Comparison of ENCODE assay signal across 17 cellular contexts in the genomic region with DNA sequence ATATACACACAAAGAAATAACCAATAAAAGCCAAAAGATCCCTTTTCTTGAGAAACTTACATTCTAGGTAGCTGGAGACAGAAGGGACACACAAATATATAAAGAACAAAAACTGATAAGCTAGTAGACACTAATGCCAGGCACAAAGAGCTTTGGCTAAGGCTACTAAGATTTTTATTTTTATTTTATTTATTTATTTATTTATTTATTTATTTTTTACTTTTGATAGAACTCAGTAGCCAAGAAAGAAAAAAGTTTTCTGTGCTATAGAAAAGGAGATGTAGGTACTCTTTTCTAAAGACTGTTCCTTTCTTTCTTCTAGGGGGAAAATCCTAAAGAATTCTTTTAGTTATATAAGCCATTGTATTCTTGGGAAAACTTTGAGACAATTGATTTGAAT. TPM values are rescaled to one million over a fixed set of nuclear protein-coding genes. Genes with fewer than 3 reads are reported as not detected.
A peak's percentile ranks its signal among the peaks of the same experiment; 100 is the strongest.
DNase-seq lines count a peak whose midpoint lies in the region; ATAC-seq and TF ChIP-seq lines count a peak whose summit lies in the region.
"Had no signal": no experiment of that assay in that cellular context is flagged by ENCODE, and none has a peak within 500 bp of the region (broad histone marks: within the 10 kb centered on the region; RNA-seq: fewer than 3 reads in every experiment).

No MANE protein-coding gene starts in this region.

- intact Hi-C loops in activated CD8-positive, alpha-beta T cell treated with anti-CD3 and anti-CD28 coated beads for 36 hours (cut with micrococcal nuclease), result no loop called here

- TF ChIP-seq CTCF in activated CD8-positive, alpha-beta T cell treated with anti-CD3 and anti-CD28 coated beads for 36 hours (IDR thresholded peaks at IDR 0.05), result no peak
- TF ChIP-seq CTCF in foreskin keratinocyte (conservative IDR thresholded peaks at IDR 0.05), result no peak

- H3K27me3 ChIP-seq in foreskin keratinocyte, result peaks cover 17% of the 10 kb centered on the region
- H3K27me3 ChIP-seq: BLaER1 had no signal

- H3K4me1 Mint-ChIP-seq in activated CD8-positive, alpha-beta T cell treated with anti-CD3 and anti-CD28 coated beads for 36 hours (ENCODE audit: low read depth), result peaks cover 77% of the 10 kb centered on the region
- peaks cover 71% of the 10 kb centered on the region for H3K4me1 Mint-ChIP-seq in activated CD8-positive, alpha-beta T cell treated with anti-CD3 and anti-CD28 coated beads, Interleukin-2, amount 10 ng/mL, durations not matched to agents 7 days and 5 days (ENCODE audit: low read depth)
- peaks cover 76% of the 10 kb centered on the region for H3K4me1 Mint-ChIP-seq in stimulated activated naive CD8-positive, alpha-beta T cell treated with anti-CD3 and anti-CD28 coated beads, Interleukin-15, Interleukin-2, amounts not matched to agents 100 ng/mL and 50 ng/mL, for 24 hours (ENCODE audit: low read depth)
- H3K4me1 Mint-ChIP-seq in stimulated activated naive CD8-positive, alpha-beta T cell treated with anti-CD3 and anti-CD28 coated beads, Interleukin-15, amount 100 ng/mL, for 72 hours, result peaks cover 74% of the 10 kb centered on the region
- peaks cover 68% of the 10 kb centered on the region for H3K4me1 Mint-ChIP-seq in central memory CD8-positive, alpha-beta T cell
- H3K4me1 Mint-ChIP-seq: GM23338, IgD-negative memory B cell had no signal

- no peaks in the 10 kb centered on the region for H3K27me3 Mint-ChIP-seq in activated CD8-positive, alpha-beta T cell treated with anti-CD3 and anti-CD28 coated beads for 36 hours
- no peaks in the 10 kb centered on the region for H3K27me3 Mint-ChIP-seq in activated CD8-positive, alpha-beta T cell treated with anti-CD3 and anti-CD28 coated beads, Interleukin-2, amount 10 ng/mL, durations not matched to agents 7 days and 5 days (ENCODE audit: low read depth)
- H3K27me3 Mint-ChIP-seq in stimulated activated naive CD8-positive, alpha-beta T cell treated with anti-CD3 and anti-CD28 coated beads, Interleukin-15, Interleukin-2, amounts not matched to agents 100 ng/mL and 50 ng/mL, for 24 hours, result no peaks in the 10 kb centered on the region
- no peaks in the 10 kb centered on the region for H3K27me3 Mint-ChIP-seq in stimulated activated naive CD8-positive, alpha-beta T cell treated with anti-CD3 and anti-CD28 coated beads, Interleukin-15, amount 100 ng/mL, for 72 hours
- H3K27me3 Mint-ChIP-seq in central memory CD8-positive, alpha-beta T cell, result no peaks in the 10 kb centered on the region
- H3K27me3 Mint-ChIP-seq: IgD-negative memory B cell had no signal

- DNase-seq in activated CD8-positive, alpha-beta T cell treated with anti-CD3 and anti-CD28 coated beads for 36 hours, result no peak
- no peak for DNase-seq in activated CD8-positive, alpha-beta T cell treated with anti-CD3 and anti-CD28 coated beads, Interleukin-2, amount 10 ng/mL, durations not matched to agents 7 days and 5 days
- DNase-seq in stimulated activated naive CD8-positive, alpha-beta T cell treated with anti-CD3 and anti-CD28 coated beads, Interleukin-15, amount 100 ng/mL, for 72 hours, result no peak
- DNase-seq in central memory CD8-positive, alpha-beta T cell (ENCODE audit: low spot score in 2 of 2), result no peak
- no peak for DNase-seq in foreskin keratinocyte
- DNase-seq: 8988T, AML-193, DMS153, DMS79 treated with DMSO at 0.1 percent for 48 hours, EL, H7 had no signal

- CTCF ChIA-PET in activated CD8-positive, alpha-beta T cell treated with anti-CD3 and anti-CD28 coated beads for 36 hours (lab: Charles Lee), result interaction anchor here (1.4 to 4.6 kb wide), 4 partner anchors 9 to 653 kb away, joined by 3 to 19 read pairs (median 6); no protein-coding TSS in a partner anchor
- CTCF ChIA-PET in activated CD8-positive, alpha-beta T cell treated with anti-CD3 and anti-CD28 coated beads, Interleukin-2, amount 10 ng/mL, durations not matched to agents 7 days and 5 days (lab: Charles Lee), result interaction anchor here (1.5 kb wide), 1 partner anchor 11 kb away, joined by 10 read pairs; no protein-coding TSS in a partner anchor

- POLR2A ChIA-PET in activated CD8-positive, alpha-beta T cell treated with anti-CD3 and anti-CD28 coated beads for 36 hours (lab: Charles Lee), result interaction anchor here (0.7 kb wide), 1 partner anchor 34 kb away, joined by 3 read pairs; the partner anchor contains the start of gene THEMIS
- POLR2A ChIA-PET in activated CD8-positive, alpha-beta T cell treated with anti-CD3 and anti-CD28 coated beads, Interleukin-2, amount 10 ng/mL, durations not matched to agents 7 days and 5 days (lab: Charles Lee), result no interaction called here

- peaks cover 2% of the 10 kb centered on the region for H3K9me3 Mint-ChIP-seq in activated CD8-positive, alpha-beta T cell treated with anti-CD3 and anti-CD28 coated beads for 36 hours
- H3K9me3 Mint-ChIP-seq in activated CD8-positive, alpha-beta T cell treated with anti-CD3 and anti-CD28 coated beads, Interleukin-2, amount 10 ng/mL, durations not matched to agents 7 days and 5 days (ENCODE audit: insufficient read depth), result no peaks in the 10 kb centered on the region
- H3K9me3 Mint-ChIP-seq in stimulated activated naive CD8-positive, alpha-beta T cell treated with anti-CD3 and anti-CD28 coated beads, Interleukin-15, Interleukin-2, amounts not matched to agents 100 ng/mL and 50 ng/mL, for 24 hours, result no peaks in the 10 kb centered on the region
- no peaks in the 10 kb centered on the region for H3K9me3 Mint-ChIP-seq in stimulated activated naive CD8-positive, alpha-beta T cell treated with anti-CD3 and anti-CD28 coated beads, Interleukin-15, amount 100 ng/mL, for 72 hours
- H3K9me3 Mint-ChIP-seq in central memory CD8-positive, alpha-beta T cell, result no peaks in the 10 kb centered on the region
- H3K9me3 Mint-ChIP-seq: GM23338 had no signal

- H3K4me3 Mint-ChIP-seq in activated CD8-positive, alpha-beta T cell treated with anti-CD3 and anti-CD28 coated beads for 36 hours, result no peak overlapping the region
- no peak overlapping the region for H3K4me3 Mint-ChIP-seq in activated CD8-positive, alpha-beta T cell treated with anti-CD3 and anti-CD28 coated beads, Interleukin-2, amount 10 ng/mL, durations not matched to agents 7 days and 5 days
- peak overlapping the region; percentile 66 for H3K4me3 Mint-ChIP-seq in stimulated activated naive CD8-positive, alpha-beta T cell treated with anti-CD3 and anti-CD28 coated beads, Interleukin-15, Interleukin-2, amounts not matched to agents 100 ng/mL and 50 ng/mL, for 24 hours
- H3K4me3 Mint-ChIP-seq in stimulated activated naive CD8-positive, alpha-beta T cell treated with anti-CD3 and anti-CD28 coated beads, Interleukin-15, amount 100 ng/mL, for 72 hours, result peak overlapping the region in 1 of 2 donors; percentile 59
- peak overlapping the region; percentile 34 for H3K4me3 Mint-ChIP-seq in central memory CD8-positive, alpha-beta T cell
- H3K4me3 Mint-ChIP-seq: GM23338, IgD-negative memory B cell had no signal

- ATAC-seq in activated CD8-positive, alpha-beta T cell treated with anti-CD3 and anti-CD28 coated beads for 36 hours, result no peak
- no peak for ATAC-seq in activated CD8-positive, alpha-beta T cell treated with anti-CD3 and anti-CD28 coated beads, Interleukin-2, amount 10 ng/mL, durations not matched to agents 7 days and 5 days
- no peak for ATAC-seq in stimulated activated naive CD8-positive, alpha-beta T cell treated with anti-CD3 and anti-CD28 coated beads, Interleukin-15, amount 100 ng/mL, for 72 hours
- ATAC-seq in central memory CD8-positive, alpha-beta T cell (replicated peaks; ENCODE audit: extremely low read depth, poor library complexity, severe bottlenecking), result no peak
- no peak for ATAC-seq in foreskin keratinocyte
- no peak for ATAC-seq in GM18909 (IDR thresholded peaks at IDR 0.05; ENCODE audit: poor library complexity, unreplicated experiment)
- ATAC-seq: GM23338 had no signal

- peak overlapping the region; percentile 52 for H3K27ac Mint-ChIP-seq in activated CD8-positive, alpha-beta T cell treated with anti-CD3 and anti-CD28 coated beads for 36 hours
- H3K27ac Mint-ChIP-seq in activated CD8-positive, alpha-beta T cell treated with anti-CD3 and anti-CD28 coated beads, Interleukin-2, amount 10 ng/mL, durations not matched to agents 7 days and 5 days, result no peak overlapping the region
- peak overlapping the region; percentile 70 for H3K27ac Mint-ChIP-seq in stimulated activated naive CD8-positive, alpha-beta T cell treated with anti-CD3 and anti-CD28 coated beads, Interleukin-15, Interleukin-2, amounts not matched to agents 100 ng/mL and 50 ng/mL, for 24 hours
- H3K27ac Mint-ChIP-seq in stimulated activated naive CD8-positive, alpha-beta T cell treated with anti-CD3 and anti-CD28 coated beads, Interleukin-15, amount 100 ng/mL, for 72 hours, result peak overlapping the region in 1 of 2 donors; percentile 85
- peak overlapping the region; percentile 61 for H3K27ac Mint-ChIP-seq in central memory CD8-positive, alpha-beta T cell (ENCODE audit: low read depth)
- H3K27ac Mint-ChIP-seq: GM23338, IgD-negative memory B cell had no signal

- peaks cover 67% of the 10 kb centered on the region for H3K36me3 Mint-ChIP-seq in activated CD8-positive, alpha-beta T cell treated with anti-CD3 and anti-CD28 coated beads for 36 hours (ENCODE audit: low read depth)
- peaks cover 76% of the 10 kb centered on the region for H3K36me3 Mint-ChIP-seq in activated CD8-positive, alpha-beta T cell treated with anti-CD3 and anti-CD28 coated beads, Interleukin-2, amount 10 ng/mL, durations not matched to agents 7 days and 5 days (ENCODE audit: low read depth)
- no peaks in the 10 kb centered on the region for H3K36me3 Mint-ChIP-seq in stimulated activated naive CD8-positive, alpha-beta T cell treated with anti-CD3 and anti-CD28 coated beads, Interleukin-15, Interleukin-2, amounts not matched to agents 100 ng/mL and 50 ng/mL, for 24 hours (ENCODE audit: low read depth)
- H3K36me3 Mint-ChIP-seq in central memory CD8-positive, alpha-beta T cell (ENCODE audit: insufficient read depth), result peaks cover 29% of the 10 kb centered on the region
- H3K36me3 Mint-ChIP-seq: IgD-negative memory B cell had no signal

- H3K4me1 ChIP-seq in foreskin keratinocyte, result no peaks in the 10 kb centered on the region
- H3K4me1 ChIP-seq: BLaER1 had no signal

- no peak overlapping the region for H3K27ac ChIP-seq in foreskin keratinocyte
- H3K27ac ChIP-seq: BLaER1 had no signal

RNA-seq across cellular contexts. Expression of gene THEMIS, which starts 34.1 kb away (rescaled TPM):
- total RNA-seq in activated CD8-positive, alpha-beta T cell treated with anti-CD3 and anti-CD28 coated beads for 36 hours, result 10 to 100 TPM; 79.5 to 80.1 TPM
- total RNA-seq in activated CD8-positive, alpha-beta T cell treated with anti-CD3 and anti-CD28 coated beads, Interleukin-2, amount 10 ng/mL, durations not matched to agents 7 days and 5 days, result 100 to 1,000 TPM; 142 to 144 TPM
- not detected in 2 replicates for total RNA-seq in foreskin keratinocyte
- not detected in 2 replicates for polyA plus RNA-seq in foreskin keratinocyte
- total RNA-seq: GM23338, H7, HT-29 had no signal
- polyA plus RNA-seq: GM23338 had no signal

Comparison
In these comparisons a context has a peak if more than half of its experiments do, and no peak if none do; other contexts are left out.
1. H3K4me3 Mint-ChIP-seq: peak in stimulated activated naive CD8-positive, alpha-beta T cell treated with anti-CD3 and anti-CD28 coated beads, Interleukin-15, Interleukin-2, amounts not matched to agents 100 ng/mL and 50 ng/mL, for 24 hours (single experiment) and central memory CD8-positive, alpha-beta T cell (single experiment); none in activated CD8-positive, alpha-beta T cell treated with anti-CD3 and anti-CD28 coated beads for 36 hours (single experiment) and activated CD8-positive, alpha-beta T cell treated with anti-CD3 and anti-CD28 coated beads, Interleukin-2, amount 10 ng/mL, durations not matched to agents 7 days and 5 days (single experiment).
2. RNA of gene THEMIS, which starts 34.1 kb away (total RNA-seq): 142 to 144 TPM in activated CD8-positive, alpha-beta T cell treated with anti-CD3 and anti-CD28 coated beads, Interleukin-2, amount 10 ng/mL, durations not matched to agents 7 days and 5 days and 79.5 to 80.1 TPM in activated CD8-positive, alpha-beta T cell treated with anti-CD3 and anti-CD28 coated beads for 36 hours; not detected in foreskin keratinocyte; every median in the first group is over 10 times any median in the second.